1 cellular context compared by ENCODE assay signal in genomic region chr5:138035605-138036537, GRCh38.
TF ChIP-seq lines count a peak whose summit lies in the region.

No MANE protein-coding gene starts in this region.

TF ChIP-seq in HepG2, 621 proteins besides CTCF, POLR2A, EP300 and RAD21 (continued from another document and continues in another):
- TF ChIP-seq, protein P1, sequence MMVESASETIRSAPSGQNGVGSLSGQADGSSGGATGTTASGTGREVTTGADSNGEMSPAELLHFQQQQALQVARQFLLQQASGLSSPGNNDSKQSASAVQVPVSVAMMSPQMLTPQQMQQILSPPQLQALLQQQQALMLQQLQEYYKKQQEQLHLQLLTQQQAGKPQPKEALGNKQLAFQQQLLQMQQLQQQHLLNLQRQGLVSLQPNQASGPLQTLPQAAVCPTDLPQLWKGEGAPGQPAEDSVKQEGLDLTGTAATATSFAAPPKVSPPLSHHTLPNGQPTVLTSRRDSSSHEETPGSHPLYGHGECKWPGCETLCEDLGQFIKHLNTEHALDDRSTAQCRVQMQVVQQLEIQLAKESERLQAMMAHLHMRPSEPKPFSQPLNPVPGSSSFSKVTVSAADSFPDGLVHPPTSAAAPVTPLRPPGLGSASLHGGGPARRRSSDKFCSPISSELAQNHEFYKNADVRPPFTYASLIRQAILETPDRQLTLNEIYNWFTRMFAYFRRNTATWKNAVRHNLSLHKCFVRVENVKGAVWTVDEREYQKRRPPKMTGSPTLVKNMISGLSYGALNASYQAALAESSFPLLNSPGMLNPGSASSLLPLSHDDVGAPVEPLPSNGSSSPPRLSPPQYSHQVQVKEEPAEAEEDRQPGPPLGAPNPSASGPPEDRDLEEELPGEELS (CRISPR knock-in tag; IDR thresholded peaks at IDR 0.05) = no peak
- no peak for TF ChIP-seq PBX3 (CRISPR knock-in tag; IDR thresholded peaks at IDR 0.05; ENCODE audit: borderline replicate concordance)
- no peak for TF ChIP-seq ZNF101 (CRISPR knock-in tag; IDR thresholded peaks at IDR 0.05; ENCODE audit: borderline replicate concordance, low read depth)
- no peak for TF ChIP-seq ISL2 (CRISPR knock-in tag; IDR thresholded peaks at IDR 0.05)
- TF ChIP-seq HMGA1 (CRISPR knock-in tag; conservative IDR thresholded peaks at IDR 0.05) = no peak
- TF ChIP-seq KLF13 (CRISPR knock-in tag; IDR thresholded peaks at IDR 0.05) = no peak
- TF ChIP-seq, protein P2, sequence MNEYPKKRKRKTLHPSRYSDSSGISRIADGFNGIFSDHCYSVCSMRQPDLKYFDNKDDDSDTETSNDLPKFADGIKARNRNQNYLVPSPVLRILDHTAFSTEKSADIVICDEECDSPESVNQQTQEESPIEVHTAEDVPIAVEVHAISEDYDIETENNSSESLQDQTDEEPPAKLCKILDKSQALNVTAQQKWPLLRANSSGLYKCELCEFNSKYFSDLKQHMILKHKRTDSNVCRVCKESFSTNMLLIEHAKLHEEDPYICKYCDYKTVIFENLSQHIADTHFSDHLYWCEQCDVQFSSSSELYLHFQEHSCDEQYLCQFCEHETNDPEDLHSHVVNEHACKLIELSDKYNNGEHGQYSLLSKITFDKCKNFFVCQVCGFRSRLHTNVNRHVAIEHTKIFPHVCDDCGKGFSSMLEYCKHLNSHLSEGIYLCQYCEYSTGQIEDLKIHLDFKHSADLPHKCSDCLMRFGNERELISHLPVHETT (CRISPR knock-in tag; conservative IDR thresholded peaks at IDR 0.05) = no peak
- TF ChIP-seq FOXA1 (IDR thresholded peaks at IDR 0.05) = no peak
- TF ChIP-seq FOXA1 (CRISPR knock-in tag; IDR thresholded peaks at IDR 0.05) = peak; percentile 48
- TF ChIP-seq HNF1B (CRISPR knock-in tag; IDR thresholded peaks at IDR 0.05) = peak; percentile 65; the same call in 1 of the 2 replicates
- no peak for TF ChIP-seq ZNF207 (IDR thresholded peaks at IDR 0.05; ENCODE audit: borderline replicate concordance)
- TF ChIP-seq ZKSCAN5 (CRISPR knock-in tag; IDR thresholded peaks at IDR 0.05) = no peak
- TF ChIP-seq ZNF382 (CRISPR knock-in tag; IDR thresholded peaks at IDR 0.05; ENCODE audit: borderline replicate concordance) = no peak
- TF ChIP-seq SRSF4 (IDR thresholded peaks at IDR 0.05; ENCODE audit: low read depth, low read length, poor library complexity, severe bottlenecking) = no peak
- no peak for TF ChIP-seq ZSCAN21 (CRISPR knock-in tag; IDR thresholded peaks at IDR 0.05; ENCODE audit: borderline replicate concordance)
- TF ChIP-seq, protein P3, sequence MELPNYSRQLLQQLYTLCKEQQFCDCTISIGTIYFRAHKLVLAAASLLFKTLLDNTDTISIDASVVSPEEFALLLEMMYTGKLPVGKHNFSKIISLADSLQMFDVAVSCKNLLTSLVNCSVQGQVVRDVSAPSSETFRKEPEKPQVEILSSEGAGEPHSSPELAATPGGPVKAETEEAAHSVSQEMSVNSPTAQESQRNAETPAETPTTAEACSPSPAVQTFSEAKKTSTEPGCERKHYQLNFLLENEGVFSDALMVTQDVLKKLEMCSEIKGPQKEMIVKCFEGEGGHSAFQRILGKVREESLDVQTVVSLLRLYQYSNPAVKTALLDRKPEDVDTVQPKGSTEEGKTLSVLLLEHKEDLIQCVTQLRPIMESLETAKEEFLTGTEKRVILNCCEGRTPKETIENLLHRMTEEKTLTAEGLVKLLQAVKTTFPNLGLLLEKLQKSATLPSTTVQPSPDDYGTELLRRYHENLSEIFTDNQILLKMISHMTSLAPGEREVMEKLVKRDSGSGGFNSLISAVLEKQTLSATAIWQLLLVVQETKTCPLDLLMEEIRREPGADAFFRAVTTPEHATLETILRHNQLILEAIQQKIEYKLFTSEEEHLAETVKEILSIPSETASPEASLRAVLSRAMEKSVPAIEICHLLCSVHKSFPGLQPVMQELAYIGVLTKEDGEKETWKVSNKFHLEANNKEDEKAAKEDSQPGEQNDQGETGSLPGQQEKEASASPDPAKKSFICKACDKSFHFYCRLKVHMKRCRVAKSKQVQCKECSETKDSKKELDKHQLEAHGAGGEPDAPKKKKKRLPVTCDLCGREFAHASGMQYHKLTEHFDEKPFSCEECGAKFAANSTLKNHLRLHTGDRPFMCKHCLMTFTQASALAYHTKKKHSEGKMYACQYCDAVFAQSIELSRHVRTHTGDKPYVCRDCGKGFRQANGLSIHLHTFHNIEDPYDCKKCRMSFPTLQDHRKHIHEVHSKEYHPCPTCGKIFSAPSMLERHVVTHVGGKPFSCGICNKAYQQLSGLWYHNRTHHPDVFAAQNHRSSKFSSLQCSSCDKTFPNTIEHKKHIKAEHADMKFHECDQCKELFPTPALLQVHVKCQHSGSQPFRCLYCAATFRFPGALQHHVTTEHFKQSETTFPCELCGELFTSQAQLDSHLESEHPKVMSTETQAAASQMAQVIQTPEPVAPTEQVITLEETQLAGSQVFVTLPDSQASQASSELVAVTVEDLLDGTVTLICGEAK (IDR thresholded peaks at IDR 0.05) = no peak
- TF ChIP-seq, protein P3 (CRISPR knock-in tag; IDR thresholded peaks at IDR 0.05) = no peak
- 0 out of 2 replicates have a peak, but pooled peaks have one; percentile 10 for TF ChIP-seq HMG20B (CRISPR knock-in tag; conservative IDR thresholded peaks at IDR 0.05)
- TF ChIP-seq CREM (IDR thresholded peaks at IDR 0.05) = no peak
- TF ChIP-seq CREM (CRISPR knock-in tag; IDR thresholded peaks at IDR 0.05) = no peak
- TF ChIP-seq ZNF646 (CRISPR knock-in tag; IDR thresholded peaks at IDR 0.05) = no peak
- no peak for TF ChIP-seq TRIM24 (CRISPR knock-in tag; IDR thresholded peaks at IDR 0.05)
- TF ChIP-seq, protein P4, sequence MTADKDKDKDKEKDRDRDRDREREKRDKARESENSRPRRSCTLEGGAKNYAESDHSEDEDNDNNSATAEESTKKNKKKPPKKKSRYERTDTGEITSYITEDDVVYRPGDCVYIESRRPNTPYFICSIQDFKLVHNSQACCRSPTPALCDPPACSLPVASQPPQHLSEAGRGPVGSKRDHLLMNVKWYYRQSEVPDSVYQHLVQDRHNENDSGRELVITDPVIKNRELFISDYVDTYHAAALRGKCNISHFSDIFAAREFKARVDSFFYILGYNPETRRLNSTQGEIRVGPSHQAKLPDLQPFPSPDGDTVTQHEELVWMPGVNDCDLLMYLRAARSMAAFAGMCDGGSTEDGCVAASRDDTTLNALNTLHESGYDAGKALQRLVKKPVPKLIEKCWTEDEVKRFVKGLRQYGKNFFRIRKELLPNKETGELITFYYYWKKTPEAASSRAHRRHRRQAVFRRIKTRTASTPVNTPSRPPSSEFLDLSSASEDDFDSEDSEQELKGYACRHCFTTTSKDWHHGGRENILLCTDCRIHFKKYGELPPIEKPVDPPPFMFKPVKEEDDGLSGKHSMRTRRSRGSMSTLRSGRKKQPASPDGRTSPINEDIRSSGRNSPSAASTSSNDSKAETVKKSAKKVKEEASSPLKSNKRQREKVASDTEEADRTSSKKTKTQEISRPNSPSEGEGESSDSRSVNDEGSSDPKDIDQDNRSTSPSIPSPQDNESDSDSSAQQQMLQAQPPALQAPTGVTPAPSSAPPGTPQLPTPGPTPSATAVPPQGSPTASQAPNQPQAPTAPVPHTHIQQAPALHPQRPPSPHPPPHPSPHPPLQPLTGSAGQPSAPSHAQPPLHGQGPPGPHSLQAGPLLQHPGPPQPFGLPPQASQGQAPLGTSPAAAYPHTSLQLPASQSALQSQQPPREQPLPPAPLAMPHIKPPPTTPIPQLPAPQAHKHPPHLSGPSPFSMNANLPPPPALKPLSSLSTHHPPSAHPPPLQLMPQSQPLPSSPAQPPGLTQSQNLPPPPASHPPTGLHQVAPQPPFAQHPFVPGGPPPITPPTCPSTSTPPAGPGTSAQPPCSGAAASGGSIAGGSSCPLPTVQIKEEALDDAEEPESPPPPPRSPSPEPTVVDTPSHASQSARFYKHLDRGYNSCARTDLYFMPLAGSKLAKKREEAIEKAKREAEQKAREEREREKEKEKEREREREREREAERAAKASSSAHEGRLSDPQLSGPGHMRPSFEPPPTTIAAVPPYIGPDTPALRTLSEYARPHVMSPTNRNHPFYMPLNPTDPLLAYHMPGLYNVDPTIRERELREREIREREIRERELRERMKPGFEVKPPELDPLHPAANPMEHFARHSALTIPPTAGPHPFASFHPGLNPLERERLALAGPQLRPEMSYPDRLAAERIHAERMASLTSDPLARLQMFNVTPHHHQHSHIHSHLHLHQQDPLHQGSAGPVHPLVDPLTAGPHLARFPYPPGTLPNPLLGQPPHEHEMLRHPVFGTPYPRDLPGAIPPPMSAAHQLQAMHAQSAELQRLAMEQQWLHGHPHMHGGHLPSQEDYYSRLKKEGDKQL (CRISPR knock-in tag; IDR thresholded peaks at IDR 0.05; ENCODE audit: low read depth) = no peak
